ENCODE assay signal across 28 cellular contexts in the genomic region with DNA sequence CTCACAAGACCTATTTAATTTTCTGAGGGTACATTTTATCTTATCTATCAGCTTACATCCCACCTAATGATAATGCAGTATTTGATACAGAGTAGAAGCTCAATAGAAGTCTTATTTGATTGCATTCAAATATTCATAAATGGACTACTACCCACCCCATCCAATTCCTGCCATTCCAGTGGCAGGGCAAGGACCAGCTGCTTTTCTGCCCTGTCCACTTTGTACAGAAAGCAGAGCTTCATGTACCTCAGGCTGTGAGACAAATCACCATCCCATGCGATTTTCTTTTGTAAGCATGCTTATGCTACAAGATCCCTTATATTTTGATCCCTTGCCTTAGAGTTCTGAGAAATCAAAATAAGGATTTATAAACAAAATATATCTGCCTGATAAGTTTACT.
"Had no signal": no experiment of that assay in that cellular context is flagged by ENCODE, and none has a peak within 500 bp of the region (broad histone marks: within the 10 kb centered on the region; RNA-seq: fewer than 3 reads in every experiment).

No MANE protein-coding gene starts in this region.

- H3K36me3 ChIP-seq: stomach, suprapubic skin, thoracic aorta, thyroid gland, tibial artery, transverse colon, upper lobe of left lung, upper lobe of right lung, uterus, vagina had no signal

- H3K4me1 ChIP-seq: testis, thyroid gland, transverse colon, upper lobe of left lung, upper lobe of right lung, uterus had no signal

- H3K4me3 Mint-ChIP-seq: stimulated activated effector memory CD8-positive, alpha-beta T cell treated with anti-CD3 and anti-CD28 coated beads, Interleukin-12 subunit alpha, Interleukin-12 subunit beta, amount 100 ng/mL, for 72 hours; stimulated activated memory B cell treated with anti-CD40 and anti-IgM and Interleukin-4, amounts not matched to agents 10 μg/mL and 1 μg/mL and 100 μg/mL, for 72 hours; stimulated activated naive B cell treated with anti-CD40 and anti-IgM and Interleukin-4, amounts not matched to agents 10 μg/mL and 1 μg/mL and 100 μg/mL, for 72 hours; stimulated activated naive CD8-positive, alpha-beta T cell treated with anti-CD3 and anti-CD28 coated beads, Interleukin-15, amount 100 ng/mL, for 72 hours; stimulated activated naive CD8-positive, alpha-beta T cell treated with anti-CD3 and anti-CD28 coated beads, Interleukin-15, Interleukin-2, amounts not matched to agents 100 ng/mL and 50 ng/mL, for 24 hours; type B pancreatic cell had no signal

- H3K27ac ChIP-seq: stomach, suprapubic skin, testis, thoracic aorta, thyroid gland, tibial artery, tibial nerve, transverse colon, upper lobe of left lung, upper lobe of right lung, uterus, vagina had no signal

- H3K9me3 Mint-ChIP-seq: stimulated activated effector memory CD8-positive, alpha-beta T cell treated with anti-CD3 and anti-CD28 coated beads, Interleukin-12 subunit alpha, Interleukin-12 subunit beta, amount 100 ng/mL, for 72 hours; stimulated activated naive B cell treated with anti-CD40 and anti-IgM and Interleukin-4, amounts not matched to agents 10 μg/mL and 1 μg/mL and 100 μg/mL, for 72 hours; stimulated activated naive CD8-positive, alpha-beta T cell treated with anti-CD3 and anti-CD28 coated beads, Interleukin-15, amount 100 ng/mL, for 72 hours; stimulated activated naive CD8-positive, alpha-beta T cell treated with anti-CD3 and anti-CD28 coated beads, Interleukin-15, Interleukin-2, amounts not matched to agents 100 ng/mL and 50 ng/mL, for 24 hours; type B pancreatic cell had no signal

- H3K27me3 ChIP-seq: stomach, suprapubic skin, testis, thyroid gland, tibial artery, tibial nerve, transverse colon, upper lobe of left lung, upper lobe of right lung, uterus, vagina had no signal

- DNase-seq: stimulated activated CD4-positive, alpha-beta T cell treated with anti-CD3 and anti-CD28 coated beads, Interleukin-2, amount 100 ng/mL, for 48 hours; stimulated activated CD4-positive, alpha-beta T cell treated with anti-CD3 and anti-CD28 coated beads, Interleukin-4, amount 100 ng/mL, for 1 hour; stimulated activated CD4-positive, alpha-beta T cell treated with anti-CD3 and anti-CD28 coated beads, Interleukin-4, amount 100 ng/mL, for 24 hours; stimulated activated CD4-positive, alpha-beta T cell treated with anti-CD3 and anti-CD28 coated beads, Interleukin-4, amount 100 ng/mL, for 4 hours; stimulated activated CD8-positive, alpha-beta memory T cell treated with anti-CD3 and anti-CD28 coated beads, Interleukin-4, amount 100 ng/mL, for 48 hours; stimulated activated naive B cell treated with anti-CD40 and anti-IgM and Interleukin-4, amounts not matched to agents 10 μg/mL and 1 μg/mL and 100 μg/mL, for 72 hours; stimulated activated naive CD4-positive, alpha-beta T cell; stimulated activated naive CD4-positive, alpha-beta T cell treated with Interleukin-2 at 50 U/mL for 16 hours; stimulated activated naive CD8-positive, alpha-beta T cell treated with anti-CD3 and anti-CD28 coated beads, Interleukin-15, amount 100 ng/mL, for 72 hours; stimulated activated naive CD8-positive, alpha-beta T cell treated with anti-CD3 and anti-CD28 coated beads, Interleukin-15, Interleukin-2, amounts not matched to agents 100 U/mL and 50 U/mL, for 24 hours; stomach; substantia nigra; testis; tibial artery; transverse colon; trophoblast cell; upper lobe of left lung; upper lobe of right lung; uterus had no signal

- H3K27ac Mint-ChIP-seq: stimulated activated effector memory CD8-positive, alpha-beta T cell treated with anti-CD3 and anti-CD28 coated beads, Interleukin-12 subunit alpha, Interleukin-12 subunit beta, amount 100 ng/mL, for 72 hours; stimulated activated memory B cell treated with anti-CD40 and anti-IgM and Interleukin-4, amounts not matched to agents 10 μg/mL and 1 μg/mL and 100 μg/mL, for 72 hours; stimulated activated naive B cell treated with anti-CD40 and anti-IgM and Interleukin-4, amounts not matched to agents 10 μg/mL and 1 μg/mL and 100 μg/mL, for 72 hours; stimulated activated naive CD8-positive, alpha-beta T cell treated with anti-CD3 and anti-CD28 coated beads, Interleukin-15, amount 100 ng/mL, for 72 hours; stimulated activated naive CD8-positive, alpha-beta T cell treated with anti-CD3 and anti-CD28 coated beads, Interleukin-15, Interleukin-2, amounts not matched to agents 100 ng/mL and 50 ng/mL, for 24 hours; type B pancreatic cell had no signal

- H3K4me1 Mint-ChIP-seq: stimulated activated effector memory CD8-positive, alpha-beta T cell treated with anti-CD3 and anti-CD28 coated beads, Interleukin-12 subunit alpha, Interleukin-12 subunit beta, amount 100 ng/mL, for 72 hours; stimulated activated memory B cell treated with anti-CD40 and anti-IgM and Interleukin-4, amounts not matched to agents 10 μg/mL and 1 μg/mL and 100 μg/mL, for 72 hours; stimulated activated naive B cell treated with anti-CD40 and anti-IgM and Interleukin-4, amounts not matched to agents 10 μg/mL and 1 μg/mL and 100 μg/mL, for 72 hours had no signal

- H3K36me3 Mint-ChIP-seq: stimulated activated effector memory CD8-positive, alpha-beta T cell treated with anti-CD3 and anti-CD28 coated beads, Interleukin-12 subunit alpha, Interleukin-12 subunit beta, amount 100 ng/mL, for 72 hours; type B pancreatic cell had no signal

- H3K4me3 ChIP-seq: stomach, suprapubic skin, testis, thoracic aorta, thyroid gland, tibial artery, tibial nerve, transverse colon, upper lobe of left lung, upper lobe of right lung, uterus, vagina had no signal

- ATAC-seq: stimulated activated effector memory CD8-positive, alpha-beta T cell treated with anti-CD3 and anti-CD28 coated beads, Interleukin-12 subunit alpha, Interleukin-12 subunit beta, amount 100 ng/mL, for 72 hours; stimulated activated memory B cell treated with anti-CD40 and anti-IgM and Interleukin-4, amounts not matched to agents 10 μg/mL and 1 μg/mL and 100 μg/mL, for 72 hours; stimulated activated naive B cell treated with anti-CD40 and anti-IgM and Interleukin-4, amounts not matched to agents 10 μg/mL and 1 μg/mL and 100 μg/mL, for 72 hours; stimulated activated naive CD8-positive, alpha-beta T cell treated with anti-CD3 and anti-CD28 coated beads, Interleukin-15, amount 100 ng/mL, for 72 hours; stimulated activated naive CD8-positive, alpha-beta T cell treated with anti-CD3 and anti-CD28 coated beads, Interleukin-15, Interleukin-2, amounts not matched to agents 100 U/mL and 50 U/mL, for 24 hours; upper lobe of right lung had no signal

- H3K27me3 Mint-ChIP-seq: stimulated activated memory B cell treated with anti-CD40 and anti-IgM and Interleukin-4, amounts not matched to agents 10 μg/mL and 1 μg/mL and 100 μg/mL, for 72 hours; stimulated activated naive B cell treated with anti-CD40 and anti-IgM and Interleukin-4, amounts not matched to agents 10 μg/mL and 1 μg/mL and 100 μg/mL, for 72 hours; stimulated activated naive CD8-positive, alpha-beta T cell treated with anti-CD3 and anti-CD28 coated beads, Interleukin-15, amount 100 ng/mL, for 72 hours; stimulated activated naive CD8-positive, alpha-beta T cell treated with anti-CD3 and anti-CD28 coated beads, Interleukin-15, Interleukin-2, amounts not matched to agents 100 ng/mL and 50 ng/mL, for 24 hours; type B pancreatic cell had no signal

- H3K9me3 ChIP-seq: suprapubic skin, testis, thoracic aorta, thyroid gland, tibial artery, tibial nerve, transverse colon, upper lobe of left lung, upper lobe of right lung, uterus, vagina had no signal
